ENCODE assay signal across 9 cellular contexts in the genomic region with DNA sequence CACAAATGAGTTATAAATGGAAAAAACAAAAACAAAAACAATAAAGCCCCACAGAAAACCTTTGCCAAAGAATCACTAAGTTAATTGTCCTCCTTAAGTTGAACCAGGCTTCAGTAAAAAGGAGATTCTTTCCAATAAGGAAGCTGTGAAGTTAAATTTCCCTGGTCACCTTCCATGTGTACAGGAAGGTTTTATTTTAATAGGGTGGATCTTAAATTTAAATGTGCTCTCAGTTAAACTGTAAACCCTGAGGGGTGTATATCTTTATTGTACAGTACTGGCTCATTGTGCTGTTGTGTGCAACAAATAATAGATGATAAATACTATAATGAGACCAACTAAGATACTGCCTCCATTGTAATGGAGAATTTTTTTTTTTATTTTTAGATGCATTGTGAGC.
"Had no signal": no experiment of that assay in that cellular context is flagged by ENCODE, and none has a peak within 500 bp of the region (broad histone marks: within the 10 kb centered on the region; RNA-seq: fewer than 3 reads in every experiment).

No MANE protein-coding gene starts in this region.

- H3K27ac Mint-ChIP-seq: HFFc6 had no signal

- H3K9me3 Mint-ChIP-seq: H9, HFFc6 had no signal

- H3K4me1 ChIP-seq: HAP-1 had no signal

- FAIRE-seq: H1, H54 had no signal

- H3K4me3 Mint-ChIP-seq: H9, HFFc6 had no signal

- DNase-seq: GM23248, GOT3, H9, HCEC 1CT, HFFc6 had no signal

- H3K9me3 ChIP-seq: HAP-1 had no signal

- H3K36me3 ChIP-seq: HAP-1 had no signal

- H3K4me3 ChIP-seq: GM23248, HAP-1 had no signal

- H2AFZ ChIP-seq: GM23248 had no signal

- ATAC-seq: HCT116 had no signal

- H3K27ac ChIP-seq: GM23248 had no signal
